Comparison of ENCODE assay signal across 8 cellular contexts in the genomic region with DNA sequence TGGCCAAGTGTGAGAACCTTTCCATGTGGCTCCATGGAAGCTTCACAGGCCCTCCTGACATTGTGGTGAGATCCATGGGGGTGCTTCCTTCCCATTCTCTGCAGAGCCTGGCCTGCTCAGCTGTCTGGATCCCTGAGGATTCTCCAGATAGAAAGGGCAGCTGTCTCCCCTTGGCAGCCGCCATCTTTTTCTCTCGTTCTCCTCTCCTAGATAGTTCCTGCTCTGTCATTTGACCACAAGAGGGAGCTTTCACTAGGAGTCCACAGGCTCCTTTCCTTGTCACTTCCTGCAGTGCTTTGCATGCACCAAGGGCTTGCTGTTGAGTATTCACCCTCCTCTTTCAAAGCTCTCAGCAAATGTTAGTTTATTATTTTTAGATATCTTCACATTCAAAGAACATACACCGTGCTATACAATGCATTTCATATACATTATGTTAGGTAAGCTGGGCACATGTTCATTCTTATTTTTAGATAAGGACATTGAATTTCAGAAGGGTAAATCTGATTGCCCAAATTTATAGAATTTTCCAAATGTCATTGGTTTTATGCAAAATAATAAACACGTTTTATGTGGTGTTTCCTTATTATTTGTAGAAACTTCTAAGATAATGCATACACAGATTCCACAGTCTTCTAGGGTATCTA.
DNase-seq lines count a peak whose midpoint lies in the region; ATAC-seq and TF ChIP-seq lines count a peak whose summit lies in the region.

No MANE protein-coding gene starts in this region.

- ATAC-seq in GM18861 (IDR thresholded peaks at IDR 0.05; ENCODE audit: unreplicated experiment) (peak; percentile 82), right lobe of liver (peak; percentile 80 to 93 (median 90)), aorta (ENCODE audit: low FRiP score) (peak; percentile 61), GM21515 (IDR thresholded peaks at IDR 0.05; ENCODE audit: unreplicated experiment) (no peak)

- intact Hi-C loops in colonic mucosa (cut with DNase I) (no loop called here), right lobe of liver (cut with DNase I) (no loop called here), aorta (cut with DNase I) (loop anchor here in 1 of 2 donors (5.0 kb wide), 1 partner anchor 43 kb away; no protein-coding TSS in a partner anchor)

- H3K27ac ChIP-seq in colonic mucosa = no peak overlapping the region
- no peak overlapping the region for H3K27ac ChIP-seq in right lobe of liver
- peak overlapping the region in 1 of 2 donors; percentile 84 for H3K27ac ChIP-seq in aorta (ENCODE audit: low read depth in 1 of 2, low read length in 2 of 2)

- H3K36me3 ChIP-seq in colonic mucosa = no peaks in the 10 kb centered on the region
- H3K36me3 ChIP-seq in right lobe of liver = no peaks in the 10 kb centered on the region
- no peaks in the 10 kb centered on the region for H3K36me3 ChIP-seq in aorta (ENCODE audit: control insufficient read depth in 1 of 2, insufficient read depth in 2 of 2, low read length in 1 of 2)

- WGBS in right lobe of liver (ENCODE audit: insufficient coverage, low coverage, low lambda C conversion rate, missing lambda C conversion rate) = 70% methylated on average over 4 of the region's 4 CpGs
- WGBS in aorta, 2 donors = 68 to 70% methylated on average over 4 of the region's 4 CpGs

- H3K9ac ChIP-seq in colonic mucosa (ENCODE audit: low read depth in 2 of 2, low read length in 2 of 2) = no peak overlapping the region

- DNase-seq in Ammon's horn (ENCODE audit: low spot score) = peak; percentile 63
- DNase-seq in M059J (ENCODE audit: low read depth) = peak; percentile 80
- peak; percentile 87 for DNase-seq in RKO (ENCODE audit: low spot score)
- DNase-seq in colonic mucosa = peak; percentile 48
- DNase-seq in right lobe of liver = no peak
- DNase-seq in aorta = no peak

- no peaks in the 10 kb centered on the region for H3K9me3 ChIP-seq in colonic mucosa
- H3K9me3 ChIP-seq in right lobe of liver = no peaks in the 10 kb centered on the region
- H3K9me3 ChIP-seq in aorta (ENCODE audit: control insufficient read depth, low read length) = no peaks in the 10 kb centered on the region

- peak; percentile 27 for TF ChIP-seq CTCF in colonic mucosa (IDR thresholded peaks at IDR 0.05)
- peak; percentile 38 to 72 (median 52) for TF ChIP-seq CTCF in right lobe of liver (IDR thresholded peaks at IDR 0.05)

- no peaks in the 10 kb centered on the region for H3K27me3 ChIP-seq in colonic mucosa
- no peaks in the 10 kb centered on the region for H3K27me3 ChIP-seq in right lobe of liver
- no peaks in the 10 kb centered on the region for H3K27me3 ChIP-seq in aorta (ENCODE audit: control insufficient read depth in 1 of 2, insufficient read depth in 2 of 2, low read length in 1 of 2)

- TF ChIP-seq POLR2A in right lobe of liver (IDR thresholded peaks at IDR 0.05) = no peak

- H3K4me3 ChIP-seq in colonic mucosa (no peak overlapping the region), right lobe of liver (no peak overlapping the region), aorta (ENCODE audit: low read length in 2 of 2) (no peak overlapping the region)

- H3K4me1 ChIP-seq in colonic mucosa (no peaks in the 10 kb centered on the region), right lobe of liver (no peaks in the 10 kb centered on the region), aorta (ENCODE audit: control insufficient read depth in 1 of 2, insufficient read depth in 2 of 2, low read length in 2 of 2) (peaks cover 0 to 5% of the 10 kb centered on the region in 2 donors)

Comparison
In these comparisons a context has a peak if more than half of its experiments do, and no peak if none do; other contexts are left out.
1. DNase-seq: peak in Ammon's horn (single experiment), M059J (single experiment), RKO (single experiment) and colonic mucosa (single experiment); none in right lobe of liver (0 of 3) and aorta (0 of 2).